ENCODE assay signal across 11 cellular contexts in the genomic region with DNA sequence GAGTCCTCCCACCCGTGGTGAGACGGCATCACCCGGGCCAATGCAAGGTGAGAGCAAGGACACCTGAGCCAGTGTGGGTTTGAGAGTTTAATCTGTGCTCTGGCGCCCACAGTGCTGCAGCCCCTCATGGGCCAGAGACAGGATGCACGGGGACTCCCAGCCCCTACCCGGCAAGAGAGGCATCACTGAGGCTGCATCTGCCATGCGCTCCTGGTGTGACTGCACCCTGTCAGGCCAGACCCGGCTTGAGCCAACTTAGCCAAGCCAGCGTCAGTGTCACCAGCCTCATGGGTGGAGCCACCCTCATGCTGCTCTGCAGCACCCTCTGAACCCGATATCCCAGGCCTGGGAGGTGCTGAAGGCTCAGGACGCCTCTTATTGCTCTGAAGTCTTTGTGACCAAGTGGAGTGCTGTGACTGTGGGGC. TPM values are rescaled to one million over a fixed set of nuclear protein-coding genes. Genes with fewer than 3 reads are reported as not detected.
A peak's percentile ranks its signal among the peaks of the same experiment; 100 is the strongest.
DNase-seq lines count a peak whose midpoint lies in the region; ATAC-seq, FAIRE-seq and TF ChIP-seq lines count a peak whose summit lies in the region.
"Had no signal": no experiment of that assay in that cellular context is flagged by ENCODE, and none has a peak within 500 bp of the region (broad histone marks: within the 10 kb centered on the region; RNA-seq: fewer than 3 reads in every experiment).

No MANE protein-coding gene starts in this region.

- no peak overlapping the region for H3K27ac ChIP-seq in CD8-positive, alpha-beta T cell (ENCODE audit: low read depth, low read length)
- no peak overlapping the region for H3K27ac ChIP-seq in K562 (ENCODE audit: extremely low read depth, low read depth, low read length)

- no peak for ATAC-seq in CD8-positive, alpha-beta T cell
- no peak for ATAC-seq in K562
- ATAC-seq in HG03045 (IDR thresholded peaks at IDR 0.05; ENCODE audit: unreplicated experiment), result no peak

- peak overlapping the region; percentile 22 for H3K4me3 Mint-ChIP-seq in CD8-positive, alpha-beta T cell
- H3K4me3 Mint-ChIP-seq in IgD-negative memory B cell (peak overlapping the region in 3 of 4 donors; percentile 49 to 94 (median 68)), nephron progenitor cell (peak overlapping the region; percentile 64)

- H3K79me2 ChIP-seq in K562 (ENCODE audit: control insufficient read depth, insufficient read depth, low read length), result peaks cover 62% of the 10 kb centered on the region

- FAIRE-seq in K562 (lab: Jason Lieb, UNC), result no peak

- H3K4me3 ChIP-seq in CD8-positive, alpha-beta T cell (ENCODE audit: low read depth, low read length), result no peak overlapping the region
- peak overlapping the region; percentile 85; the same call in 1 of the 2 replicates for H3K4me3 ChIP-seq in K562
- H3K4me3 ChIP-seq: esophagus squamous epithelium had no signal

- in situ Hi-C loops in K562 (cut with MboI), result no loop called here

- no peaks in the 10 kb centered on the region for H3K9me3 ChIP-seq in CD8-positive, alpha-beta T cell (ENCODE audit: low read length)
- no peaks in the 10 kb centered on the region for H3K9me3 ChIP-seq in K562 (replicated peaks; ENCODE audit: control insufficient read depth, insufficient read depth, low read depth, low read length)
- H3K9me3 ChIP-seq: esophagus squamous epithelium had no signal

- H3K9me1 ChIP-seq in K562 (ENCODE audit: control insufficient read depth, insufficient read depth, low read length), result no peaks in the 10 kb centered on the region

- WGBS in K562 (ENCODE audit: insufficient coverage, low coverage, missing lambda C conversion rate), result 61% methylated on average over 11 of the region's 11 CpGs

- BruUV-seq in K562 (replicated peaks; lab: Mats Ljungman, UMichigan), result no TSS peak

- POLR2A ChIA-PET in CD8-positive, alpha-beta T cell (lab: Charles Lee), result interaction anchor here (0.7 kb wide), 1 partner anchor 11 kb away, joined by 3 read pairs; no protein-coding TSS in a partner anchor
- POLR2A ChIA-PET in K562 (lab: Yijun Ruan, JAX), result interaction anchor here (0.6 to 2.1 kb wide), 9 partner anchors 8 to 273 kb away, joined by 3 to 12 read pairs (median 5); partner anchors contain the start of genes E4F1 and TRAF7

- CTCF ChIA-PET in CD8-positive, alpha-beta T cell (lab: Charles Lee), result no interaction called here
- CTCF ChIA-PET in K562 (lab: Yijun Ruan, JAX; ENCODE audit: low intra/inter-chr PET ratio), result no interaction called here

- intact Hi-C loops in CD8-positive, alpha-beta T cell (cut with DNase I, micrococcal nuclease), result no loop called here
- intact Hi-C loops in K562 (cut with micrococcal nuclease), result no loop called here

- TF ChIP-seq EP300 in K562 (IDR thresholded peaks at IDR 0.05; ENCODE audit: low read length), result no peak

- DNase-seq in CD8-positive, alpha-beta T cell, result no peak
- DNase-seq in K562 (ENCODE audit: extremely low read depth in 1 of 4, low spot score in 3 of 4), result peak in 1 of 4 experiments; percentile 41
- DNase-seq in nephron progenitor cell, result no peak
- no peak for DNase-seq in central memory CD4-positive, alpha-beta T cell
- DNase-seq in GM19240 (ENCODE audit: insufficient read length, low spot score), result no peak
- no peak for DNase-seq in amygdala (lab: John Stamatoyannopoulos, UW)
- DNase-seq: activated CD4-positive, CD25-positive, alpha-beta regulatory T cell; esophagus squamous epithelium; NCI-H1417 treated with DMSO at 0.1 percent for 48 hours had no signal

- no peak for TF ChIP-seq CTCF in CD8-positive, alpha-beta T cell (IDR thresholded peaks at IDR 0.05)
- no peak for TF ChIP-seq CTCF in K562 (IDR thresholded peaks at IDR 0.05 in 2 of 3, conservative IDR thresholded peaks at IDR 0.05 in 1 of 3; ENCODE audit: insufficient read depth in 2 of 3, low read depth in 1 of 3, low read length in 3 of 3)
- no peak for TF ChIP-seq CTCF in nephron progenitor cell (IDR thresholded peaks at IDR 0.05)

- peaks cover 18% of the 10 kb centered on the region for H3K4me1 Mint-ChIP-seq in CD8-positive, alpha-beta T cell (ENCODE audit: low read depth)
- H3K4me1 Mint-ChIP-seq in IgD-negative memory B cell (peaks cover 13 to 14% (median 14%) of the 10 kb centered on the region in 3 donors), nephron progenitor cell (peaks cover 46% of the 10 kb centered on the region)

- H3K27me3 Mint-ChIP-seq in CD8-positive, alpha-beta T cell (ENCODE audit: low read depth), result no peaks in the 10 kb centered on the region
- H3K27me3 Mint-ChIP-seq in IgD-negative memory B cell (no peaks in the 10 kb centered on the region), nephron progenitor cell (ENCODE audit: low read depth, poor library complexity) (no peaks in the 10 kb centered on the region)

- no peaks in the 10 kb centered on the region for H3K9me3 Mint-ChIP-seq in CD8-positive, alpha-beta T cell
- H3K9me3 Mint-ChIP-seq in IgD-negative memory B cell (no peaks in the 10 kb centered on the region), nephron progenitor cell (no peaks in the 10 kb centered on the region)

- H3K9ac ChIP-seq in K562 (ENCODE audit: insufficient read depth in 1 of 2, low read depth in 2 of 2, low read length in 2 of 2), result peak overlapping the region in 1 of 2 experiments; percentile 99; a peak in 2 of 4 replicates

- peaks cover 29% of the 10 kb centered on the region for H3K36me3 Mint-ChIP-seq in CD8-positive, alpha-beta T cell
- H3K36me3 Mint-ChIP-seq in IgD-negative memory B cell (no peaks in the 10 kb centered on the region), nephron progenitor cell (ENCODE audit: low read depth) (peaks cover 8% of the 10 kb centered on the region)

- H2AFZ ChIP-seq in K562 (ENCODE audit: low read depth, low read length), result no peak overlapping the region

- peaks cover 13% of the 10 kb centered on the region for H3K36me3 ChIP-seq in CD8-positive, alpha-beta T cell (ENCODE audit: insufficient read depth, low read length)
- peaks cover 57% of the 10 kb centered on the region; the same call in 2 of the 3 replicates for H3K36me3 ChIP-seq in K562 (ENCODE audit: control insufficient read depth, insufficient read depth, low read length)

- no peak overlapping the region for H3K27ac Mint-ChIP-seq in CD8-positive, alpha-beta T cell
- H3K27ac Mint-ChIP-seq in IgD-negative memory B cell (peak overlapping the region in 2 of 3 donors; percentile 64 to 76), nephron progenitor cell (no peak overlapping the region)

- TF ChIP-seq RAD21 in K562 (CRISPR knock-in tag; conservative IDR thresholded peaks at IDR 0.05 in 1 of 2, IDR thresholded peaks at IDR 0.05 in 1 of 2), result no peak

- TF ChIP-seq POLR2A in K562 (conservative IDR thresholded peaks at IDR 0.05), result peak; percentile 63

- H4K20me1 ChIP-seq in K562 (replicated peaks; ENCODE audit: control insufficient read depth, insufficient read depth, low read length), result peaks cover 21% of the 10 kb centered on the region

- H3K4me2 ChIP-seq in K562 (ENCODE audit: insufficient read depth, low read length), result peak overlapping the region; percentile 87; the same call in 1 of the 2 replicates

- no peaks in the 10 kb centered on the region for H3K27me3 ChIP-seq in CD8-positive, alpha-beta T cell (ENCODE audit: insufficient read depth, low read length)
- no peaks in the 10 kb centered on the region for H3K27me3 ChIP-seq in K562 (ENCODE audit: control insufficient read depth in 2 of 2, insufficient read depth in 2 of 2, low read length in 2 of 2)
- H3K27me3 ChIP-seq: esophagus squamous epithelium had no signal

- H3K4me1 ChIP-seq in CD8-positive, alpha-beta T cell (ENCODE audit: insufficient read depth, low read length), result peaks cover 14% of the 10 kb centered on the region
- H3K4me1 ChIP-seq in K562 (replicated peaks in 1 of 2; ENCODE audit: control insufficient read depth in 2 of 2, insufficient read depth in 2 of 2, low read length in 2 of 2), result peaks cover 24 to 83% of the 10 kb centered on the region in 2 experiments

RNA-seq across cellular contexts. Expression of gene BRICD5, which starts 1.3 kb away (rescaled TPM):
- total RNA-seq in CD8-positive, alpha-beta T cell, result 1 to 10 TPM; 2.1 to 6.1 TPM
- polyA plus RNA-seq in IgD-negative memory B cell, result 0.35 TPM
- 10.6 and 42.5 TPM in 2 replicates for total RNA-seq in K562 (2011; cell fraction: chromatin; rRNA removed; ENCODE audit: low replicate concordance)
- 29.7 and 34.7 TPM in 2 replicates for total RNA-seq in K562 (2011; cell fraction: nucleolus; rRNA removed)
- total RNA-seq in K562 (2011; cell fraction: nucleoplasm; rRNA removed), result 10.8 and 18.8 TPM in 2 replicates
- 2.9 and 3.5 TPM in 2 replicates for total RNA-seq in K562 (2014; rRNA removed)
- total RNA-seq in K562 (2014; rRNA removed; fragmentation: Illumina TruSeq; extraction: Trizol), result 0.32 and 0.40 TPM in 2 replicates
- total RNA-seq in K562 (2015; rRNA removed; fragmentation: Illumina TruSeq; extraction: Trizol), result 3.4 and 4.1 TPM in 2 replicates
- total RNA-seq in K562 (2021), result 2.0 and 4.0 TPM in 2 replicates
- polyA plus RNA-seq in K562 (2011; rRNA removed), result 1.8 and 3.2 TPM in 2 replicates
- polyA plus RNA-seq in K562 (2011; cell fraction: cytosol; rRNA removed), result 2.8 and 13.2 TPM in 2 replicates
- polyA plus RNA-seq in K562 (2011; cell fraction: nucleus; rRNA removed), result 33.5 and 71.7 TPM in 2 replicates
- polyA plus RNA-seq in K562 (2012), result 5.8 and 14.0 TPM in 2 replicates
- 0.49 and 3.8 TPM in 2 replicates for polyA plus RNA-seq in K562 (2014; fragmentation: Illumina TruSeq; extraction: Trizol)
- under 1 TPM in 1 of 2 experiments, not detected in 1; 0.24 TPM for polyA plus RNA-seq in K562 (2014; fragmentation: Nextera tagmentation; extraction: Ambion mirVana)
- polyA plus RNA-seq in K562 (2014; rRNA removed), result 5.1 and 15.1 TPM in 2 replicates
- 0.28 and 0.54 TPM in 2 replicates for polyA minus RNA-seq in K562 (2011; rRNA and poly(A)+ RNA removed)
- polyA minus RNA-seq in K562 (2011; cell fraction: cytosol; rRNA and poly(A)+ RNA removed), result 0.57 TPM in 1 of 2 replicates, not detected in the other
- 3.4 and 6.9 TPM in 2 replicates for polyA minus RNA-seq in K562 (2011; cell fraction: nucleus; rRNA and poly(A)+ RNA removed)

RNA-seq across cellular contexts. Expression of gene PGP, which starts 2.7 kb away (rescaled TPM):
- total RNA-seq in CD8-positive, alpha-beta T cell, result 1 to 10 TPM; 7.7 TPM
- 6.4 TPM for polyA plus RNA-seq in IgD-negative memory B cell
- 31.1 and 74.2 TPM in 2 replicates for total RNA-seq in K562 (2011; cell fraction: chromatin; rRNA removed; ENCODE audit: low replicate concordance)
- 69.6 and 75.5 TPM in 2 replicates for total RNA-seq in K562 (2011; cell fraction: nucleolus; rRNA removed)
- total RNA-seq in K562 (2011; cell fraction: nucleoplasm; rRNA removed), result 40.6 and 42.6 TPM in 2 replicates
- 57.6 and 70.2 TPM in 2 replicates for total RNA-seq in K562 (2014; rRNA removed)
- total RNA-seq in K562 (2014; rRNA removed; fragmentation: Illumina TruSeq; extraction: Trizol), result 8.5 and 11.4 TPM in 2 replicates
- 24.1 and 26.5 TPM in 2 replicates for total RNA-seq in K562 (2015; rRNA removed; fragmentation: Illumina TruSeq; extraction: Trizol)
- total RNA-seq in K562 (2021), result 44.9 and 49.6 TPM in 2 replicates
- 19.6 and 27.9 TPM in 2 replicates for polyA plus RNA-seq in K562 (2011; rRNA removed)
- 27.6 and 84.2 TPM in 2 replicates for polyA plus RNA-seq in K562 (2011; cell fraction: cytosol; rRNA removed)
- 92.6 and 123 TPM in 2 replicates for polyA plus RNA-seq in K562 (2011; cell fraction: nucleus; rRNA removed)
- polyA plus RNA-seq in K562 (2012), result 33.7 and 34.1 TPM in 2 replicates
- polyA plus RNA-seq in K562 (2014; fragmentation: Illumina TruSeq; extraction: Trizol), result 14.2 and 20.7 TPM in 2 replicates
- polyA plus RNA-seq in K562 (2014; fragmentation: Nextera tagmentation; extraction: Ambion mirVana), result 1 to 10 TPM; 1.1 to 3.0 TPM
- 54.0 and 55.6 TPM in 2 replicates for polyA plus RNA-seq in K562 (2014; rRNA removed)
- 7.3 and 7.4 TPM in 2 replicates for polyA minus RNA-seq in K562 (2011; rRNA and poly(A)+ RNA removed)
- polyA minus RNA-seq in K562 (2011; cell fraction: cytosol; rRNA and poly(A)+ RNA removed), result 13.6 and 18.7 TPM in 2 replicates
- 29.8 and 32.1 TPM in 2 replicates for polyA minus RNA-seq in K562 (2011; cell fraction: nucleus; rRNA and poly(A)+ RNA removed)

RNA-seq across cellular contexts. Expression of gene MLST8, which starts 6.7 kb away (rescaled TPM):
- 10 to 100 TPM; 29.9 to 30.8 TPM for total RNA-seq in CD8-positive, alpha-beta T cell
- 44.1 TPM for polyA plus RNA-seq in IgD-negative memory B cell
- total RNA-seq in K562 (2011; cell fraction: chromatin; rRNA removed; ENCODE audit: low replicate concordance), result 73.3 and 236 TPM in 2 replicates
- 205 and 257 TPM in 2 replicates for total RNA-seq in K562 (2011; cell fraction: nucleolus; rRNA removed)
- 108 and 122 TPM in 2 replicates for total RNA-seq in K562 (2011; cell fraction: nucleoplasm; rRNA removed)
- total RNA-seq in K562 (2014; rRNA removed), result 83.0 and 110 TPM in 2 replicates
- total RNA-seq in K562 (2014; rRNA removed; fragmentation: Illumina TruSeq; extraction: Trizol), result 2.6 and 4.3 TPM in 2 replicates
- total RNA-seq in K562 (2015; rRNA removed; fragmentation: Illumina TruSeq; extraction: Trizol), result 15.7 and 16.0 TPM in 2 replicates
- 79.1 and 85.0 TPM in 2 replicates for total RNA-seq in K562 (2021)
- 76.1 and 91.6 TPM in 2 replicates for polyA plus RNA-seq in K562 (2011; rRNA removed)
- 165 and 312 TPM in 2 replicates for polyA plus RNA-seq in K562 (2011; cell fraction: cytosol; rRNA removed)
- 329 and 477 TPM in 2 replicates for polyA plus RNA-seq in K562 (2011; cell fraction: nucleus; rRNA removed)
- 71.4 and 87.7 TPM in 2 replicates for polyA plus RNA-seq in K562 (2012)
- 43.3 and 74.6 TPM in 2 replicates for polyA plus RNA-seq in K562 (2014; fragmentation: Illumina TruSeq; extraction: Trizol)
- 1 to 10 TPM; 1.5 to 9.8 TPM for polyA plus RNA-seq in K562 (2014; fragmentation: Nextera tagmentation; extraction: Ambion mirVana)
- polyA plus RNA-seq in K562 (2014; rRNA removed), result 116 TPM in 2 replicates
- 19.6 and 40.3 TPM in 2 replicates for polyA minus RNA-seq in K562 (2011; rRNA and poly(A)+ RNA removed)
- 53.2 and 86.4 TPM in 2 replicates for polyA minus RNA-seq in K562 (2011; cell fraction: cytosol; rRNA and poly(A)+ RNA removed)
- polyA minus RNA-seq in K562 (2011; cell fraction: nucleus; rRNA and poly(A)+ RNA removed), result 96.5 and 139 TPM in 2 replicates

RNA-seq across cellular contexts. Expression of gene E4F1, which starts 11.5 kb away (rescaled TPM):
- 10 to 100 TPM; 36.3 to 37.5 TPM for total RNA-seq in CD8-positive, alpha-beta T cell
- polyA plus RNA-seq in IgD-negative memory B cell (23.2 TPM), K562 (2011; rRNA removed) (20.4 and 32.0 TPM in 2 replicates), K562 (2014; fragmentation: Illumina TruSeq; extraction: Trizol) (5.6 and 23.2 TPM in 2 replicates), K562 (2014; fragmentation: Nextera tagmentation; extraction: Ambion mirVana) (under 1 TPM; 0.48 to 0.96 TPM), K562 (2014; rRNA removed) (58.7 and 62.7 TPM in 2 replicates)
- total RNA-seq in K562 (2011; cell fraction: chromatin; rRNA removed; ENCODE audit: low replicate concordance), result 59.2 and 250 TPM in 2 replicates
- total RNA-seq in K562 (2011; cell fraction: nucleolus; rRNA removed), result 208 and 236 TPM in 2 replicates
- 68.1 and 94.3 TPM in 2 replicates for total RNA-seq in K562 (2011; cell fraction: nucleoplasm; rRNA removed)
- total RNA-seq in K562 (2014; rRNA removed) (94.9 and 97.1 TPM in 2 replicates), K562 (2014; rRNA removed; fragmentation: Illumina TruSeq; extraction: Trizol) (3.7 and 5.5 TPM in 2 replicates), K562 (2015; rRNA removed; fragmentation: Illumina TruSeq; extraction: Trizol) (33.1 and 37.3 TPM in 2 replicates), K562 (2021) (53.2 and 63.2 TPM in 2 replicates)
- 27.5 and 65.2 TPM in 2 replicates for polyA plus RNA-seq in K562 (2011; cell fraction: cytosol; rRNA removed)
- polyA plus RNA-seq in K562 (2011; cell fraction: nucleus; rRNA removed), result 215 and 329 TPM in 2 replicates
- 34.9 and 35.9 TPM in 2 replicates for polyA plus RNA-seq in K562 (2012)
- polyA minus RNA-seq in K562 (2011; rRNA and poly(A)+ RNA removed), result 5.5 and 8.4 TPM in 2 replicates
- polyA minus RNA-seq in K562 (2011; cell fraction: cytosol; rRNA and poly(A)+ RNA removed), result 30.6 and 30.9 TPM in 2 replicates
- polyA minus RNA-seq in K562 (2011; cell fraction: nucleus; rRNA and poly(A)+ RNA removed), result 67.1 and 68.3 TPM in 2 replicates

RNA-seq across cellular contexts. Expression of gene CASKIN1, which starts 15.5 kb away (rescaled TPM):
- total RNA-seq in CD8-positive, alpha-beta T cell, result under 1 TPM; 0.06 to 0.08 TPM
- polyA plus RNA-seq in IgD-negative memory B cell (not detected), K562 (2011; rRNA removed) (0.84 and 1.9 TPM in 2 replicates), K562 (2014; fragmentation: Illumina TruSeq; extraction: Trizol) (0.28 and 0.73 TPM in 2 replicates), K562 (2014; fragmentation: Nextera tagmentation; extraction: Ambion mirVana) (not detected), K562 (2014; rRNA removed) (3.1 and 3.7 TPM in 2 replicates)
- 3.2 and 16.5 TPM in 2 replicates for total RNA-seq in K562 (2011; cell fraction: chromatin; rRNA removed; ENCODE audit: low replicate concordance)
- 11.3 and 11.6 TPM in 2 replicates for total RNA-seq in K562 (2011; cell fraction: nucleolus; rRNA removed)
- 3.2 and 5.9 TPM in 2 replicates for total RNA-seq in K562 (2011; cell fraction: nucleoplasm; rRNA removed)
- total RNA-seq in K562 (2014; rRNA removed) (1.5 and 2.6 TPM in 2 replicates), K562 (2014; rRNA removed; fragmentation: Illumina TruSeq; extraction: Trizol) (0.10 and 0.15 TPM in 2 replicates), K562 (2015; rRNA removed; fragmentation: Illumina TruSeq; extraction: Trizol) (0.68 and 1.7 TPM in 2 replicates), K562 (2021) (4.5 and 7.0 TPM in 2 replicates)
- polyA plus RNA-seq in K562 (2011; cell fraction: cytosol; rRNA removed), result 1.4 and 1.9 TPM in 2 replicates
- polyA plus RNA-seq in K562 (2011; cell fraction: nucleus; rRNA removed), result 6.6 and 12.7 TPM in 2 replicates
- polyA plus RNA-seq in K562 (2012), result 1.7 and 2.9 TPM in 2 replicates
- 0.32 and 0.90 TPM in 2 replicates for polyA minus RNA-seq in K562 (2011; rRNA and poly(A)+ RNA removed)
- 1.1 and 1.5 TPM in 2 replicates for polyA minus RNA-seq in K562 (2011; cell fraction: cytosol; rRNA and poly(A)+ RNA removed)
- 2.0 and 2.2 TPM in 2 replicates for polyA minus RNA-seq in K562 (2011; cell fraction: nucleus; rRNA and poly(A)+ RNA removed)

Comparison
In these comparisons a context has a peak if more than half of its experiments do, and no peak if none do; other contexts are left out.
1. H3K27ac Mint-ChIP-seq: peak in IgD-negative memory B cell (2 of 3); none in CD8-positive, alpha-beta T cell (single experiment) and nephron progenitor cell (single experiment).
2. Peak in every context shown above with its lines, with median percentiles within 50 percentile points of each other: H3K4me3 Mint-ChIP-seq.